In the genomic region with DNA sequence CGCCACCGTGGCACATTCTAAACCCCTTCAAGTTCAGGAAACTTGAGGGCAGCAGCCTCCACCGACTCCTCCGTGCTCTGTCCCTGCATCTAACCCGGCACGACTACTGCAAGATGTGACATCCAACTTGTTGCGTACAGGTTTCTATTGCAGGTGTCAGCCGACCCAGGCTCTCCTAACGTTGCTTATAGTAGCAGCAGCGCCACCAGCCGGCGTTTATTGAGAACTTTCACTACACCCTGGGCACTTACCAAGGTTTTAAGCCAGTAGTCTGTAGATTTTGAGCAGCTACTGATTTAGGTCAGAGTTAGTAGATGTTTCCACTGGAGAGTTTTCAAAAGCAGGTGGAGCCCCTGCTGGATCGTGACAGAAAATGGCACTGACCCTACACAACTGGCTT, we compare ENCODE assay signal across 5 cellular contexts.
DNase-seq lines count a peak whose midpoint lies in the region; ATAC-seq and TF ChIP-seq lines count a peak whose summit lies in the region.
"Not testable (repeated sequence)": the region's sequence is repeated elsewhere in the genome, so short reads cannot be mapped to it uniquely, and the experiment has no call there.

No MANE protein-coding gene starts in this region.

- H3K36me3 Mint-ChIP-seq in WTC11 = not testable (repeated sequence)

- CTCF ChIA-PET in WTC11 (lab: Charles Lee) = not testable (repeated sequence)

- H3K36me3 ChIP-seq in right lobe of liver = not testable (repeated sequence)

- H3K4me1 Mint-ChIP-seq in WTC11 = not testable (repeated sequence)

- not testable (repeated sequence) for TF ChIP-seq POLR2A in right lobe of liver (IDR thresholded peaks at IDR 0.05)

- H3K27me3 Mint-ChIP-seq in WTC11 (ENCODE audit: low read depth) = not testable (repeated sequence)

- not testable (repeated sequence) for H3K27ac Mint-ChIP-seq in WTC11

- not testable (repeated sequence) for H3K4me3 Mint-ChIP-seq in WTC11

- H3K9me3 Mint-ChIP-seq in WTC11 = not testable (repeated sequence)

- ATAC-seq in HG02798 (IDR thresholded peaks at IDR 0.05; ENCODE audit: poor library complexity, unreplicated experiment) = peak; percentile 41
- ATAC-seq in WTC11 = peak; percentile 70
- ATAC-seq in esophagus mucosa = peak; percentile 29
- ATAC-seq in left lobe of liver = peak; percentile 69
- ATAC-seq in right lobe of liver = peak in 3 of 4 donors; percentile 41 to 82 (median 60)

- DNase-seq in WTC11 (ENCODE audit: low spot score); left lobe of liver (ENCODE audit: low spot score); right lobe of liver: not testable (repeated sequence)

- TF ChIP-seq CTCF in WTC11 (IDR thresholded peaks at IDR 0.05); right lobe of liver (IDR thresholded peaks at IDR 0.05): not testable (repeated sequence)

- H3K4me1 ChIP-seq in right lobe of liver = not testable (repeated sequence)

- POLR2A ChIA-PET in WTC11 (lab: Charles Lee) = not testable (repeated sequence)

- WGBS in right lobe of liver (ENCODE audit: insufficient coverage, low coverage, low lambda C conversion rate, missing lambda C conversion rate) = no CpG with 5 or more reads among the region's 13 CpGs

- H3K27me3 ChIP-seq in right lobe of liver = not testable (repeated sequence)

- not testable (repeated sequence) for H3K9me3 ChIP-seq in right lobe of liver

- H3K4me3 ChIP-seq in right lobe of liver = not testable (repeated sequence)

- intact Hi-C loops in right lobe of liver (cut with DNase I) = not testable (repeated sequence)

- H3K27ac ChIP-seq in right lobe of liver = not testable (repeated sequence)
